In the genomic region with DNA sequence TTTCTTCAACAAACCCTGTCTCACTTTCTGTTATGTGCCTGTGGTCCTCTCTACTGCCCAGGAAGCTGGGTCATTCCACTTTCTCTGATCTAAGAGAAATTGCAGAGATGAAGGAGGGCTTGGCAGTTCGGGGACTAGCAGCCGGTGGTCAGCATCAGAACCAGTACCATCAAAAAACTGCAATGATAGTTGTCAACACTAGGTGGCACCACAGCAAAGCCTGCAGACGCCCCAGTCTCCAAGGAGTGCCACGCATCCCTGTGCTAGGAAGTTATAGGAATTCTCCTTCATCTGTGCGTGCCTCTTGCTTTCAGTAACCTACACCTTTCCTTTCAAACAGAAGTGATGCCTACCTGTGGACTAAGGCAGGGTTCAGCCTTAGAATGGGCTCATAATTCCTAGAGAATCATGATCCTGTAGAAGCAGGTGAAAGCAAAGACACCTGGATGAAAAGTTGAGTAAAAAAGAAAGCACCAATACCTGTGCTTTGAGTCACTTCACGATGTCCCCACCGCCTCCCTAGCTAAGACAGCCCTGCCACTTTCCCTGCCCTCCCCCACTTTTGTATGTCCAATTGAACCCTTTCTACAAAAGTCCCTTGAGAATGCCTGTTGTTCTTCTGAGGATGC, we compare ENCODE assay signal across 8 cellular contexts.
DNase-seq lines count a peak whose midpoint lies in the region; ATAC-seq and TF ChIP-seq lines count a peak whose summit lies in the region.

No MANE protein-coding gene starts in this region.

- no peaks in the 10 kb centered on the region for H3K4me1 Mint-ChIP-seq in activated CD4-positive, alpha-beta memory T cell treated with anti-CD3 and anti-CD28 coated beads, Interleukin-2, amount 10 ng/mL, durations not matched to agents 7 days and 5 days
- H3K4me1 Mint-ChIP-seq in glutamatergic neuron (ENCODE audit: low read depth, unreplicated experiment) = peaks cover 16% of the 10 kb centered on the region

- no peak overlapping the region for H3K4me3 Mint-ChIP-seq in activated CD4-positive, alpha-beta memory T cell treated with anti-CD3 and anti-CD28 coated beads, Interleukin-2, amount 10 ng/mL, durations not matched to agents 7 days and 5 days
- peak overlapping the region; percentile 32 for H3K4me3 Mint-ChIP-seq in glutamatergic neuron (ENCODE audit: unreplicated experiment)

- no peaks in the 10 kb centered on the region for H3K36me3 ChIP-seq in MM.1S (replicated peaks; ENCODE audit: insufficient read depth, low read length)

- intact Hi-C loops in posterior cingulate gyrus (cut with DNase I) = loop anchor here (2.0 to 10.0 kb wide), 4 partner anchors 543 to 1111 kb away; a partner anchor contains a TSS

- DNase-seq in AG20443 (ENCODE audit: low spot score) = peak; percentile 86
- DNase-seq in MM.1S = peak; percentile 56
- DNase-seq in activated CD4-positive, alpha-beta memory T cell treated with anti-CD3 and anti-CD28 coated beads, Interleukin-2, amount 10 ng/mL, durations not matched to agents 7 days and 5 days = peak; percentile 18
- DNase-seq in glutamatergic neuron = peak; percentile 50
- DNase-seq in posterior cingulate gyrus = peak in 7 of 10 donors; percentile 39 to 93 (median 60)
- DNase-seq in MV-4-11 (lab: John Stamatoyannopoulos, UW) = no peak

- no peak overlapping the region for H3K4me3 ChIP-seq in MM.1S (ENCODE audit: low read length)

- no peaks in the 10 kb centered on the region for H3F3A ChIP-seq in MM.1S (ENCODE audit: insufficient read depth, low read length)

- no peak overlapping the region for H3K27ac ChIP-seq in MM.1S (ENCODE audit: low read length)

- CTCF ChIA-PET in activated CD4-positive, alpha-beta memory T cell treated with anti-CD3 and anti-CD28 coated beads, Interleukin-2, amount 10 ng/mL, durations not matched to agents 7 days and 5 days (lab: Charles Lee) = interaction anchor here (1.4 kb wide), 1 partner anchor 34 kb away, joined by 3 read pairs; no protein-coding TSS in a partner anchor

- no peaks in the 10 kb centered on the region for H3K36me3 Mint-ChIP-seq in activated CD4-positive, alpha-beta memory T cell treated with anti-CD3 and anti-CD28 coated beads, Interleukin-2, amount 10 ng/mL, durations not matched to agents 7 days and 5 days (ENCODE audit: low read depth)
- H3K36me3 Mint-ChIP-seq in glutamatergic neuron (ENCODE audit: unreplicated experiment) = peaks cover 2% of the 10 kb centered on the region

- H3K9me3 Mint-ChIP-seq in activated CD4-positive, alpha-beta memory T cell treated with anti-CD3 and anti-CD28 coated beads, Interleukin-2, amount 10 ng/mL, durations not matched to agents 7 days and 5 days = no peaks in the 10 kb centered on the region
- peaks cover 7% of the 10 kb centered on the region for H3K9me3 Mint-ChIP-seq in glutamatergic neuron (ENCODE audit: unreplicated experiment)

- POLR2A ChIA-PET in activated CD4-positive, alpha-beta memory T cell treated with anti-CD3 and anti-CD28 coated beads, Interleukin-2, amount 10 ng/mL, durations not matched to agents 7 days and 5 days (lab: Charles Lee) = no interaction called here

- H3K27me3 Mint-ChIP-seq in activated CD4-positive, alpha-beta memory T cell treated with anti-CD3 and anti-CD28 coated beads, Interleukin-2, amount 10 ng/mL, durations not matched to agents 7 days and 5 days = peaks cover under 1% of the 10 kb centered on the region
- peaks cover 2% of the 10 kb centered on the region for H3K27me3 Mint-ChIP-seq in glutamatergic neuron (ENCODE audit: unreplicated experiment)

- no peaks in the 10 kb centered on the region for H3K27me3 ChIP-seq in MM.1S (replicated peaks; ENCODE audit: insufficient read depth, low read length)

- no peaks in the 10 kb centered on the region for H3K9me2 ChIP-seq in MM.1S (replicated peaks; ENCODE audit: insufficient read depth, low read length)

- H3K4me2 ChIP-seq in MM.1S (ENCODE audit: low read depth, low read length) = peak overlapping the region; percentile 36; the same call in 1 of the 2 replicates

- no peak overlapping the region for H3K27ac Mint-ChIP-seq in activated CD4-positive, alpha-beta memory T cell treated with anti-CD3 and anti-CD28 coated beads, Interleukin-2, amount 10 ng/mL, durations not matched to agents 7 days and 5 days
- H3K27ac Mint-ChIP-seq in glutamatergic neuron (ENCODE audit: unreplicated experiment) = peak overlapping the region; percentile 20

- no peaks in the 10 kb centered on the region for H3K9me3 ChIP-seq in MM.1S (replicated peaks; ENCODE audit: insufficient read depth, low read length)

- peak overlapping the region; percentile 32 for H2AFZ ChIP-seq in MM.1S (ENCODE audit: low read length)

- peak; percentile 74 for ATAC-seq in GM18511 (IDR thresholded peaks at IDR 0.05; ENCODE audit: unreplicated experiment)
- no peak for ATAC-seq in HG03571 (IDR thresholded peaks at IDR 0.05; ENCODE audit: unreplicated experiment)

- H3K4me1 ChIP-seq in MM.1S (ENCODE audit: low read length) = no peaks in the 10 kb centered on the region

- H4K20me1 ChIP-seq in MM.1S (ENCODE audit: insufficient read depth, low read length) = no peaks in the 10 kb centered on the region

- H3K9ac ChIP-seq in MM.1S (ENCODE audit: low read length) = no peak overlapping the region

- no peaks in the 10 kb centered on the region for H3K79me2 ChIP-seq in MM.1S (ENCODE audit: low read length)

- TF ChIP-seq CTCF in MM.1S (IDR thresholded peaks at IDR 0.05; ENCODE audit: low read length) = peak; percentile 87
- TF ChIP-seq CTCF in glutamatergic neuron (IDR thresholded peaks at IDR 0.05; ENCODE audit: partially characterized antibody, unreplicated experiment) = peak; percentile 89
